9 cellular contexts compared by ENCODE assay signal in the genomic region with DNA sequence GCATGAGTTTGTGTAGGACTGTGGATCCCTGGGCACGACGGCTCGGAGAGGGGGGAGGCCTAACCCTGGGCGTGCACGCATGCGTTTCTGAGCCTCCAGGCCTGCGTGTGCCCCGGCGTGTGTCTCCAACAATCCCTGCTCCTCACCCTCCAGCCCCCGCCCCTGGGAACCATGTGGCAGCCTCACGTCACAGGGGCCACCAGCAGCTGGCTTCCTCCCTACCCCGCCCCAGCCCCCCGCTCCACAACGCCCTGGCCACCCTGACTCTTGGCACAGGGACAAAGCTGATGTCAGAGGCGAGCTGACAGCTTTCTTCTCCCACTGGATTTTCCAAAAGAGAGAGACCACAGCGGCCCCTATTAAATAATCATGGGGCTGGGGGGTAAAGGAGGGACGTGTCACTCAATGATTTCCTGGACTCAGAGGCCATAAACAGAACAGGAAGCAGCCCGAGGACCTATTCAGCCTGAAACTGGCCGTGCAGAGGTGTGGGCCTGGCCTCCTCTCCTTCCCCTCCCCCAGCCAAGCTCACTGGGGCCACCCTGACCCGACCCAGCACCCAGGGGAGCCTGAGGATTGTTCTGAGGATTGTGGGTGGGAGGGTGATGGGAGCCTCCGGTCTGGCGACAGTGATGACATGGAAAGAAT. TPM values are rescaled to one million over a fixed set of nuclear protein-coding genes. Genes with fewer than 3 reads are reported as not detected.
DNase-seq lines count a peak whose midpoint lies in the region; ATAC-seq and TF ChIP-seq lines count a peak whose summit lies in the region.
"Had no signal": no experiment of that assay in that cellular context is flagged by ENCODE, and none has a peak within 500 bp of the region (broad histone marks: within the 10 kb centered on the region; RNA-seq: fewer than 3 reads in every experiment).

No MANE protein-coding gene starts in this region.

- no peak for TF ChIP-seq CTCF in suprapubic skin (IDR thresholded peaks at IDR 0.05)

- WGBS in suprapubic skin, result 20% methylated on average over 10 of the region's 22 CpGs

- TF ChIP-seq EP300 in suprapubic skin (IDR thresholded peaks at IDR 0.05), result no peak

- H3K36me3 ChIP-seq in SJSA1, result peaks cover 15% of the 10 kb centered on the region
- H3K36me3 ChIP-seq in suprapubic skin, result no peaks in the 10 kb centered on the region

- H3K4me1 ChIP-seq in SJSA1 (replicated peaks) (peaks cover 85% of the 10 kb centered on the region), suprapubic skin (peaks cover 51% of the 10 kb centered on the region)

- TF ChIP-seq POLR2A in suprapubic skin (IDR thresholded peaks at IDR 0.05), result no peak

- H3K27ac ChIP-seq in SJSA1, result peak overlapping the region; percentile 88
- peak overlapping the region; percentile 74 for H3K27ac ChIP-seq in suprapubic skin
- H3K27ac ChIP-seq: 22Rv1 had no signal

- ATAC-seq in left lobe of liver, result no peak

- no peak overlapping the region for H3K4me3 ChIP-seq in SJSA1
- H3K4me3 ChIP-seq in suprapubic skin, result no peak overlapping the region

- DNase-seq in DMS 273 (lab: John Stamatoyannopoulos, UW; ENCODE audit: unreplicated experiment) (peak; percentile 76), DMS 273 treated with DMSO at 0.1 percent for 48 hours (lab: John Stamatoyannopoulos, UW) (no peak), SJSA1 (ENCODE audit: low read depth in 1 of 2, low spot score in 2 of 2) (peak; percentile 96 to 98), hepatic stellate cell (ENCODE audit: low spot score) (peak; percentile 92), suprapubic skin (ENCODE audit: low spot score in 2 of 2) (peak in 1 of 2 donors; percentile 88), left lobe of liver (ENCODE audit: low spot score) (no peak)
- no peak for DNase-seq in activated naive CD4-positive, alpha-beta T cell (lab: John Stamatoyannopoulos, UW)
- DNase-seq in activated CD4-positive, CD25-positive, alpha-beta regulatory T cell treated with anti-CD3 and anti-CD28 coated beads, Interleukin-2, amount 50 U/mL, for 72 hours, result no peak

- H3K27me3 ChIP-seq in SJSA1 (replicated peaks) (no peaks in the 10 kb centered on the region), suprapubic skin (peaks cover 4% of the 10 kb centered on the region)

- no peaks in the 10 kb centered on the region for H3K9me3 ChIP-seq in SJSA1 (replicated peaks)
- H3K9me3 ChIP-seq in suprapubic skin, result no peaks in the 10 kb centered on the region

RNA-seq across cellular contexts. Expression of a gene that starts 6.8 kb away (rescaled TPM):
- total RNA-seq in SJSA1 (2014; rRNA removed; shearing (Covaris generic)), result 1.4 and 5.5 TPM in 2 replicates
- total RNA-seq in suprapubic skin, result 10 to 100 TPM in 1 of 4 donors, 1 to 10 TPM in 3; 4.2 to 15.3 (median 8.5) TPM
- 0.38 TPM for total RNA-seq in left lobe of liver

RNA-seq across cellular contexts. Expression of a gene that starts 13.3 kb away (rescaled TPM):
- not detected in 2 replicates for total RNA-seq in SJSA1 (2014; rRNA removed; shearing (Covaris generic))
- under 1 TPM in 1 of 4 donors, not detected in 3; 0.34 TPM for total RNA-seq in suprapubic skin
- 0.10 TPM for total RNA-seq in left lobe of liver

RNA-seq across cellular contexts. Expression of a gene that starts 36.0 kb away (rescaled TPM):
- 9.1 and 10.8 TPM in 2 replicates for total RNA-seq in SJSA1 (2014; rRNA removed; shearing (Covaris generic))
- total RNA-seq in suprapubic skin (10 to 100 TPM; 16.3 to 22.8 (median 20.6) TPM), left lobe of liver (9.7 TPM)

Comparison
In these comparisons a context has a peak if more than half of its experiments do, and no peak if none do; other contexts are left out.
1. DNase-seq: peak in DMS 273 (single experiment), SJSA1 (2 of 2) and hepatic stellate cell (single experiment); none in DMS 273 treated with DMSO at 0.1 percent for 48 hours (single experiment), activated naive CD4-positive, alpha-beta T cell (0 of 4), activated CD4-positive, CD25-positive, alpha-beta regulatory T cell treated with anti-CD3 and anti-CD28 coated beads, Interleukin-2, amount 50 U/mL, for 72 hours (single experiment) and left lobe of liver (single experiment).